Comparison of ENCODE assay signal across 8 cellular contexts in the genomic region with DNA sequence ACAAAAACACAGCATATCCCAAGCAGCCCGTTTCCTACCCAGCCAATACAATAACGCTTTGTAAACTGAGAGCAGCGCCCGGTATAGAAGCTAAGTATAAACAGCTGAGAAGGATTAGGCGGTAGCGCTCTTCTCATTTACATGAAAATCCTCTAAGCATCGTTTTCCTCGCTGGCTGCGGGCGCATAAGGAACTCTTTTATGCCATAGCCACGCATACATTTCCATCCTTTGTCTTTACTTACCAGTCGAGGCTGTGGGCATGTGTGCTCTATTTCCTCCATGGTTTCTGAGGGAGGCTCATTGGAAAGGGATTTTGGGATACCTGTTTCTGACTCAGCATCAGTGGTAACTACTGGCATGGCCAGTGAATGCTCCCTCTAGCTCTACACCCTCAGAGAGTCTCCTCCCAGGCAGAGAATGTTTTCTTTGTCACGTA. TPM values are rescaled to one million over a fixed set of nuclear protein-coding genes. Genes with fewer than 3 reads are reported as not detected.
A peak's percentile ranks its signal among the peaks of the same experiment; 100 is the strongest.
DNase-seq lines count a peak whose midpoint lies in the region; ATAC-seq, FAIRE-seq and TF ChIP-seq lines count a peak whose summit lies in the region.

No MANE protein-coding gene starts in this region.

- CTCF ChIA-PET in activated CD4-positive, alpha-beta memory T cell treated with anti-CD3 and anti-CD28 coated beads, Interleukin-2, amount 10 ng/mL, durations not matched to agents 7 days and 5 days (lab: Charles Lee), result interaction anchor here (1.5 kb wide), 1 partner anchor 276 kb away, joined by 5 read pairs; no protein-coding TSS in a partner anchor

- H3K4me1 ChIP-seq in ES-I3 (ENCODE audit: insufficient read depth, low read length) (peaks cover 2% of the 10 kb centered on the region), left ventricle myocardium inferior (no peaks in the 10 kb centered on the region), skeletal muscle satellite cell (ENCODE audit: control insufficient read depth, insufficient read depth, low read length) (no peaks in the 10 kb centered on the region)

- no peak overlapping the region for H3K27ac ChIP-seq in left ventricle myocardium inferior (replicated peaks)

- TF ChIP-seq CTCF in left ventricle myocardium inferior (IDR thresholded peaks at IDR 0.05; ENCODE audit: borderline replicate concordance), result no peak

- intact Hi-C loops in left ventricle myocardium inferior (cut with micrococcal nuclease), result no loop called here

- H3K36me3 ChIP-seq in ES-I3 (ENCODE audit: insufficient read depth, low read length) (no peaks in the 10 kb centered on the region), left ventricle myocardium inferior (no peaks in the 10 kb centered on the region), skeletal muscle satellite cell (ENCODE audit: insufficient read depth, low read length) (no peaks in the 10 kb centered on the region)

- ATAC-seq in HG03342 (IDR thresholded peaks at IDR 0.05; ENCODE audit: unreplicated experiment) (peak; percentile 22), HG03457 (IDR thresholded peaks at IDR 0.05; ENCODE audit: unreplicated experiment) (no peak)

- peaks cover 19% of the 10 kb centered on the region for H3K4me1 Mint-ChIP-seq in activated CD4-positive, alpha-beta memory T cell treated with anti-CD3 and anti-CD28 coated beads, Interleukin-2, amount 10 ng/mL, durations not matched to agents 7 days and 5 days

- no peak overlapping the region for H3K27ac Mint-ChIP-seq in activated CD4-positive, alpha-beta memory T cell treated with anti-CD3 and anti-CD28 coated beads, Interleukin-2, amount 10 ng/mL, durations not matched to agents 7 days and 5 days

- H3K9ac ChIP-seq in ES-I3 (ENCODE audit: low read depth, low read length) (peak overlapping the region; percentile 59), skeletal muscle satellite cell (ENCODE audit: low read depth, low read length) (no peak overlapping the region)

- TF ChIP-seq POLR2A in H54 (IDR thresholded peaks at IDR 0.05; ENCODE audit: low read depth, low read length), result no peak

- H3K36me3 Mint-ChIP-seq in activated CD4-positive, alpha-beta memory T cell treated with anti-CD3 and anti-CD28 coated beads, Interleukin-2, amount 10 ng/mL, durations not matched to agents 7 days and 5 days (ENCODE audit: low read depth), result no peaks in the 10 kb centered on the region

- DNase-seq in activated CD4-positive, alpha-beta memory T cell treated with anti-CD3 and anti-CD28 coated beads, Interleukin-2, amount 10 ng/mL, durations not matched to agents 7 days and 5 days, result no peak
- no peak for DNase-seq in left ventricle myocardium inferior
- DNase-seq in activated gamma-delta T cell (lab: John Stamatoyannopoulos, UW), result no peak
- no peak for DNase-seq in H54 (ENCODE audit: insufficient read length, low spot score)

- H3K4me3 ChIP-seq in left ventricle myocardium inferior (peak overlapping the region; percentile 54), skeletal muscle satellite cell (ENCODE audit: low read length) (peak overlapping the region; percentile 62)

- no peaks in the 10 kb centered on the region for H3K9me3 ChIP-seq in ES-I3 (ENCODE audit: control insufficient read depth, insufficient read depth, low read length)
- H3K9me3 ChIP-seq in left ventricle myocardium inferior (replicated peaks), result no peaks in the 10 kb centered on the region
- no peaks in the 10 kb centered on the region for H3K9me3 ChIP-seq in skeletal muscle satellite cell (replicated peaks; ENCODE audit: low read length)

- H3K4me2 ChIP-seq in skeletal muscle satellite cell (ENCODE audit: low read length), result peak overlapping the region; percentile 77

- no peaks in the 10 kb centered on the region for H3K9me3 Mint-ChIP-seq in activated CD4-positive, alpha-beta memory T cell treated with anti-CD3 and anti-CD28 coated beads, Interleukin-2, amount 10 ng/mL, durations not matched to agents 7 days and 5 days

- POLR2A ChIA-PET in activated CD4-positive, alpha-beta memory T cell treated with anti-CD3 and anti-CD28 coated beads, Interleukin-2, amount 10 ng/mL, durations not matched to agents 7 days and 5 days (lab: Charles Lee), result no interaction called here

- peaks cover 15% of the 10 kb centered on the region for H3K27me3 Mint-ChIP-seq in activated CD4-positive, alpha-beta memory T cell treated with anti-CD3 and anti-CD28 coated beads, Interleukin-2, amount 10 ng/mL, durations not matched to agents 7 days and 5 days

- H3K4me3 Mint-ChIP-seq in activated CD4-positive, alpha-beta memory T cell treated with anti-CD3 and anti-CD28 coated beads, Interleukin-2, amount 10 ng/mL, durations not matched to agents 7 days and 5 days, result peak overlapping the region; percentile 62

- peaks cover 15% of the 10 kb centered on the region for H3K27me3 ChIP-seq in left ventricle myocardium inferior (ENCODE audit: low read depth)
- peaks cover 12% of the 10 kb centered on the region for H3K27me3 ChIP-seq in skeletal muscle satellite cell (ENCODE audit: control insufficient read depth, insufficient read depth, low read length)

- FAIRE-seq in H54 (lab: Jason Lieb, UNC), result no peak

RNA-seq across cellular contexts. Expression of gene PCYT1B, which starts 0.4 kb away (rescaled TPM):
- total RNA-seq in activated CD4-positive, alpha-beta memory T cell treated with anti-CD3 and anti-CD28 coated beads, Interleukin-2, amount 10 ng/mL, durations not matched to agents 7 days and 5 days, result under 1 TPM; 0.25 to 0.45 TPM
- 0.36 TPM for total RNA-seq in left ventricle myocardium inferior
- total RNA-seq in skeletal muscle satellite cell (2012; rRNA removed), result under 0.01 and 0.25 TPM in 2 replicates

RNA-seq across cellular contexts. Expression of gene POLA1, which starts 47.0 kb away (rescaled TPM):
- 10 to 100 TPM; 28.1 TPM for total RNA-seq in activated CD4-positive, alpha-beta memory T cell treated with anti-CD3 and anti-CD28 coated beads, Interleukin-2, amount 10 ng/mL, durations not matched to agents 7 days and 5 days
- 7.3 TPM for total RNA-seq in left ventricle myocardium inferior
- total RNA-seq in skeletal muscle satellite cell (2012; rRNA removed), result 10.9 and 15.3 TPM in 2 replicates
